1 cellular context compared by ENCODE assay signal in the genomic region with DNA sequence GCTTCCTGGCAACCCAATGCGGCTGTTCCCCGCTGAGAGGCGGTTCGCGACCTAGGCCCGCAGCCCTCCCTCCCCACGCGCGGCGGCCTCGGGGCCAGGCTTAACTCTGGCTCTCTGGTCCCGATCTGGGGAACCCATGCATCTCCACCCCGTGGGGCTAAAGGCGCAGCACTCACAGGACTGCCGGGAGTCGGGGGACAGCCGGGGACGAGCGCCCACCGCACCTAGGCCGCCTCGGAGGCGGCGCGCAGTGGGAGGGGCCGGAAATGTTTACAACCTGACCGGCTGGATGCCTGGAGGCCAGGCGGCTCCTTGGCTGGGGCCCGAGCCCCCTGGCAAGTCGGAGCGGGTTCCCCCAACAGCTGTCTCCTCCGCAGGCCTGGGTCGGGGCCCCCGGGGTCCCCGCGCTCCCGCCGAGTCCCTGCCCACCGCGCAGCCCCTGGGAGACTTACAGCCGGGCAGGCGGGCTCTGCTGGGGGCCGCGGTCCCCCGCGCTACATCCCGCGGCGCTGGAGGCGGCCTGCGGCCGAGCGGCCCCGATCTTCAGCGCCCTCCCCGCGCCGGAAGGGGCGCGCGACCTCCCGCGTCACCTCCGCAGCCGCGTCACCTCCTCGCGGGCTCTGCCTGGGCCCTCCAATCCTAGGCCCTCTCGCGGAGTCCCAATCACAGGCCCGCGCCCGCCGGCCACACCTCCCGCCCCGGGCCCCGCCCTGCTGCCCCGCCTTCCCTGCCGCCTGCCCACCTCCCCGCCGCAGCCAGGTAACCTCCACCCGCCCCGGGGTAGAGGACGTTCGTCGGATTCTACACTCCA.
TF ChIP-seq lines count a peak whose summit lies in the region.

A gene with protein sequence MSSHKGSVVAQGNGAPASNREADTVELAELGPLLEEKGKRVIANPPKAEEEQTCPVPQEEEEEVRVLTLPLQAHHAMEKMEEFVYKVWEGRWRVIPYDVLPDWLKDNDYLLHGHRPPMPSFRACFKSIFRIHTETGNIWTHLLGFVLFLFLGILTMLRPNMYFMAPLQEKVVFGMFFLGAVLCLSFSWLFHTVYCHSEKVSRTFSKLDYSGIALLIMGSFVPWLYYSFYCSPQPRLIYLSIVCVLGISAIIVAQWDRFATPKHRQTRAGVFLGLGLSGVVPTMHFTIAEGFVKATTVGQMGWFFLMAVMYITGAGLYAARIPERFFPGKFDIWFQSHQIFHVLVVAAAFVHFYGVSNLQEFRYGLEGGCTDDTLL (minus strand): TSS at position 580 of the 811 bp plus-strand sequence. CDS start 7,242 bp downstream, outside the sequence.

TF ChIP-seq in WTC11, 78 proteins besides CTCF, POLR2A, EP300 and RAD21 (continued from another document):
- TF ChIP-seq, protein P1, sequence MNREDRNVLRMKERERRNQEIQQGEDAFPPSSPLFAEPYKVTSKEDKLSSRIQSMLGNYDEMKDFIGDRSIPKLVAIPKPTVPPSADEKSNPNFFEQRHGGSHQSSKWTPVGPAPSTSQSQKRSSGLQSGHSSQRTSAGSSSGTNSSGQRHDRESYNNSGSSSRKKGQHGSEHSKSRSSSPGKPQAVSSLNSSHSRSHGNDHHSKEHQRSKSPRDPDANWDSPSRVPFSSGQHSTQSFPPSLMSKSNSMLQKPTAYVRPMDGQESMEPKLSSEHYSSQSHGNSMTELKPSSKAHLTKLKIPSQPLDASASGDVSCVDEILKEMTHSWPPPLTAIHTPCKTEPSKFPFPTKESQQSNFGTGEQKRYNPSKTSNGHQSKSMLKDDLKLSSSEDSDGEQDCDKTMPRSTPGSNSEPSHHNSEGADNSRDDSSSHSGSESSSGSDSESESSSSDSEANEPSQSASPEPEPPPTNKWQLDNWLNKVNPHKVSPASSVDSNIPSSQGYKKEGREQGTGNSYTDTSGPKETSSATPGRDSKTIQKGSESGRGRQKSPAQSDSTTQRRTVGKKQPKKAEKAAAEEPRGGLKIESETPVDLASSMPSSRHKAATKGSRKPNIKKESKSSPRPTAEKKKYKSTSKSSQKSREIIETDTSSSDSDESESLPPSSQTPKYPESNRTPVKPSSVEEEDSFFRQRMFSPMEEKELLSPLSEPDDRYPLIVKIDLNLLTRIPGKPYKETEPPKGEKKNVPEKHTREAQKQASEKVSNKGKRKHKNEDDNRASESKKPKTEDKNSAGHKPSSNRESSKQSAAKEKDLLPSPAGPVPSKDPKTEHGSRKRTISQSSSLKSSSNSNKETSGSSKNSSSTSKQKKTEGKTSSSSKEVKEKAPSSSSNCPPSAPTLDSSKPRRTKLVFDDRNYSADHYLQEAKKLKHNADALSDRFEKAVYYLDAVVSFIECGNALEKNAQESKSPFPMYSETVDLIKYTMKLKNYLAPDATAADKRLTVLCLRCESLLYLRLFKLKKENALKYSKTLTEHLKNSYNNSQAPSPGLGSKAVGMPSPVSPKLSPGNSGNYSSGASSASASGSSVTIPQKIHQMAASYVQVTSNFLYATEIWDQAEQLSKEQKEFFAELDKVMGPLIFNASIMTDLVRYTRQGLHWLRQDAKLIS (CRISPR knock-in tag; IDR thresholded peaks at IDR 0.05; ENCODE audit: borderline replicate concordance), result no peak
- TF ChIP-seq NFYB (CRISPR knock-in tag; conservative IDR thresholded peaks at IDR 0.05; ENCODE audit: low read depth) (no peak), FOXP1 (CRISPR knock-in tag; IDR thresholded peaks at IDR 0.05; ENCODE audit: borderline replicate concordance) (peak; percentile 20; the same call in 1 of the 2 replicates), MXD4 (CRISPR knock-in tag; IDR thresholded peaks at IDR 0.05; ENCODE audit: borderline replicate concordance) (no peak), JAZF1 (CRISPR knock-in tag; IDR thresholded peaks at IDR 0.05) (no peak), ESRRA (CRISPR knock-in tag; IDR thresholded peaks at IDR 0.05; ENCODE audit: borderline replicate concordance) (no peak), MYBL2 (CRISPR knock-in tag; IDR thresholded peaks at IDR 0.05) (no peak), SOX15 (CRISPR knock-in tag; IDR thresholded peaks at IDR 0.05) (no peak), EMX1 (CRISPR knock-in tag; IDR thresholded peaks at IDR 0.05) (no peak), FOXK1 (CRISPR knock-in tag; IDR thresholded peaks at IDR 0.05) (peak; percentile 71; the same call in 1 of the 2 replicates), NFE2L1 (CRISPR knock-in tag; IDR thresholded peaks at IDR 0.05) (no peak), ELF4 (CRISPR knock-in tag; IDR thresholded peaks at IDR 0.05; ENCODE audit: low read depth) (no peak)
- TF ChIP-seq, protein P2, sequence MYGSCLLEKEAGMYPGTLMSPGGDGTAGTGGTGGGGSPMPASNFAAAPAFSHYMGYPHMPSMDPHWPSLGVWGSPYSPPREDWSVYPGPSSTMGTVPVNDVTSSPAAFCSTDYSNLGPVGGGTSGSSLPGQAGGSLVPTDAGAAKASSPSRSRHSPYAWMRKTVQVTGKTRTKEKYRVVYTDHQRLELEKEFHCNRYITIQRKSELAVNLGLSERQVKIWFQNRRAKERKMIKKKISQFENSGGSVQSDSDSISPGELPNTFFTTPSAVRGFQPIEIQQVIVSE (CRISPR knock-in tag; IDR thresholded peaks at IDR 0.05; ENCODE audit: borderline replicate concordance), result no peak
